ENCODE assay signal across 8 cellular contexts in the genomic region with DNA sequence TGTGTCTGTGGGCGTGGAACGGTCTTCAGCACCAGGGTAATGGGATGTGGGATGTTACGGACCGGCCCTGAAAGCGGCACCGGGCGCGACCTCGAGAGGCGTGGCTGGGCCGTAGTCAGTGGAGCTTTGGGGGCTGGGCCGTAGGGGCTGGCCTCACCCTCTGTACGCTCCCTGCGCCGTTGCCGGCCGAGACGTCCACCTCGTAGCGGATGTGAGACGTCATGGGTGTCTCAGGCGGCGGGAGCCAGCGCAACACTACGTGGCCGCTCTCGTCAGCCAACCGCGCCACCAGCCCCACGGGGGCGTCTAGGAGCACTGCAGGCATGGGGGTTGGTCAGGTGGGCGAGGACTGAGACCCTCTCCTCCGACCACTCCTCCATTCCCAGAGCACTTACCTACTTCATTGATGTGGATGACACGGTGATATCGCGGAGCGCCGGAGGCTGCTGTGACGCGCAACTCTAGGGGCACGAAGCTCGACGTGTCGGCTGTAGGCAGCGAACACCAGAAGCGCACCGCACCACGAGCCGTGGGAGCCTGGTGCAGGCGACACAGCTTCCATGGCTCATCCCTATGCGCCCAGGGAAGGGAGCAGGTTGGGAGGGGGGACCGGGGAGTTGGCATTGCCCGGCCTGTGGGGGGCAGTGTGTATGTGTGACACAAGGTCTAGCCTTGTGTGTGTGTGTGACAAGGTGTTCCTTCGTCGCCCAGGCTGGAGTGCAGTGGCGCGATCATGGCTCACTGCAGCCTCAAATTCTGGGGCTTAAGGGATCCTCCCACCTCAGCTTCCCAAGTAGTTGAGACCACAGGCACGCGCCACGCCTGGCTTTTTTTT. TPM values are rescaled to one million over a fixed set of nuclear protein-coding genes. Genes with fewer than 3 reads are reported as not detected.
DNase-seq lines count a peak whose midpoint lies in the region; ATAC-seq lines count a peak whose summit lies in the region.

No MANE protein-coding gene starts in this region.

- H3K27ac Mint-ChIP-seq in activated CD4-positive, alpha-beta T cell treated with anti-CD3 and anti-CD28 coated beads, Interleukin-2, amount 10 ng/mL, durations not matched to agents 7 days and 5 days: peak overlapping the region; percentile 98
- H3K27ac Mint-ChIP-seq in effector memory CD8-positive, alpha-beta T cell: peak overlapping the region; percentile 90 to 93

- CTCF ChIA-PET in activated CD4-positive, alpha-beta T cell treated with anti-CD3 and anti-CD28 coated beads, Interleukin-2, amount 10 ng/mL, durations not matched to agents 7 days and 5 days (lab: Charles Lee): interaction anchor here (0.6 to 2.7 kb wide), 27 partner anchors 9 to 1376 kb away, joined by 3 to 28 read pairs (median 4); partner anchors contain the start of genes ELOF1, ODAD3, PRKCSH and SPC24

- peaks cover 2% of the 10 kb centered on the region for H3K9me3 Mint-ChIP-seq in activated CD4-positive, alpha-beta T cell treated with anti-CD3 and anti-CD28 coated beads, Interleukin-2, amount 10 ng/mL, durations not matched to agents 7 days and 5 days
- H3K9me3 Mint-ChIP-seq in effector memory CD8-positive, alpha-beta T cell: no peaks in the 10 kb centered on the region

- peak; percentile 43 to 51 for DNase-seq in activated CD8-positive, alpha-beta memory T cell treated with anti-CD3 and anti-CD28 coated beads for 1 hour (ENCODE audit: extremely low read depth in 1 of 2, low read depth in 1 of 2)
- DNase-seq in activated CD8-positive, alpha-beta memory T cell treated with anti-CD3 and anti-CD28 coated beads for 24 hours: no peak
- peak; percentile 78 for DNase-seq in NCI-H2196 (lab: John Stamatoyannopoulos, UW; ENCODE audit: unreplicated experiment)
- peak; percentile 77 for DNase-seq in activated CD4-positive, alpha-beta T cell treated with anti-CD3 and anti-CD28 coated beads, Interleukin-2, amount 10 ng/mL, durations not matched to agents 7 days and 5 days
- DNase-seq in effector memory CD8-positive, alpha-beta T cell: peak; percentile 77 to 80 (median 78)
- peak; percentile 70 for DNase-seq in stimulated activated naive CD4-positive, alpha-beta T cell treated with Interleukin-2 at 50 U/mL for 16 hours (lab: John Stamatoyannopoulos, UW)

- H3K36me3 ChIP-seq in muscle layer of colon (ENCODE audit: insufficient read depth, low read length): no peaks in the 10 kb centered on the region

- ATAC-seq in HG02943 (IDR thresholded peaks at IDR 0.05; ENCODE audit: low read depth, unreplicated experiment): peak; percentile 28
- peak; percentile 68 for ATAC-seq in effector memory CD8-positive, alpha-beta T cell (replicated peaks)

- no peaks in the 10 kb centered on the region for H3K9me3 ChIP-seq in muscle layer of colon (ENCODE audit: low read length)

- peaks cover 22% of the 10 kb centered on the region for H3K27me3 Mint-ChIP-seq in activated CD4-positive, alpha-beta T cell treated with anti-CD3 and anti-CD28 coated beads, Interleukin-2, amount 10 ng/mL, durations not matched to agents 7 days and 5 days
- peaks cover 7 to 32% of the 10 kb centered on the region in 2 donors for H3K27me3 Mint-ChIP-seq in effector memory CD8-positive, alpha-beta T cell

- POLR2A ChIA-PET in activated CD4-positive, alpha-beta T cell treated with anti-CD3 and anti-CD28 coated beads, Interleukin-2, amount 10 ng/mL, durations not matched to agents 7 days and 5 days (lab: Charles Lee): interaction anchor here (0.5 to 2.0 kb wide), 4 partner anchors 11 to 1187 kb away, joined by 3 to 7 read pairs (median 4); partner anchors contain the start of gene ODAD3

- peak overlapping the region; percentile 83 for H3K4me3 Mint-ChIP-seq in activated CD4-positive, alpha-beta T cell treated with anti-CD3 and anti-CD28 coated beads, Interleukin-2, amount 10 ng/mL, durations not matched to agents 7 days and 5 days
- H3K4me3 Mint-ChIP-seq in effector memory CD8-positive, alpha-beta T cell: peak overlapping the region; percentile 84 to 87

- peak overlapping the region; percentile 12 for H3K27ac ChIP-seq in muscle layer of colon (ENCODE audit: low read depth, low read length)

- no peak overlapping the region for H3K9ac ChIP-seq in muscle layer of colon (ENCODE audit: low read length)

- peaks cover 36% of the 10 kb centered on the region for H3K4me1 ChIP-seq in muscle layer of colon (ENCODE audit: insufficient read depth, low read length)

- peak overlapping the region; percentile 31 to 73 for H3K4me3 ChIP-seq in muscle layer of colon (ENCODE audit: low read depth in 1 of 2, low read length in 2 of 2)

- peaks cover 40% of the 10 kb centered on the region for H3K4me1 Mint-ChIP-seq in activated CD4-positive, alpha-beta T cell treated with anti-CD3 and anti-CD28 coated beads, Interleukin-2, amount 10 ng/mL, durations not matched to agents 7 days and 5 days
- H3K4me1 Mint-ChIP-seq in effector memory CD8-positive, alpha-beta T cell (ENCODE audit: low read depth in 2 of 2): peaks cover 20 to 30% of the 10 kb centered on the region in 2 donors

- H3K27me3 ChIP-seq in muscle layer of colon (ENCODE audit: control insufficient read depth in 1 of 2, insufficient read depth in 2 of 2, low read length in 2 of 2): peaks cover 6 to 27% of the 10 kb centered on the region in 2 donors

- H3K36me3 Mint-ChIP-seq in activated CD4-positive, alpha-beta T cell treated with anti-CD3 and anti-CD28 coated beads, Interleukin-2, amount 10 ng/mL, durations not matched to agents 7 days and 5 days (ENCODE audit: low read depth): peaks cover 12% of the 10 kb centered on the region
- peaks cover 16% of the 10 kb centered on the region for H3K36me3 Mint-ChIP-seq in effector memory CD8-positive, alpha-beta T cell (ENCODE audit: insufficient read depth)

RNA-seq across cellular contexts. Expression of gene EPOR, which starts 2.4 kb away (rescaled TPM):
- 1 to 10 TPM; 5.4 to 5.8 TPM for total RNA-seq in activated CD4-positive, alpha-beta T cell treated with anti-CD3 and anti-CD28 coated beads, Interleukin-2, amount 10 ng/mL, durations not matched to agents 7 days and 5 days

RNA-seq across cellular contexts. Expression of gene SWSAP1, which starts 7.3 kb away (rescaled TPM):
- 1 to 10 TPM; 2.9 to 3.5 TPM for total RNA-seq in activated CD4-positive, alpha-beta T cell treated with anti-CD3 and anti-CD28 coated beads, Interleukin-2, amount 10 ng/mL, durations not matched to agents 7 days and 5 days

RNA-seq across cellular contexts. Expression of gene PLPPR2, which starts 26.5 kb away (rescaled TPM):
- total RNA-seq in activated CD4-positive, alpha-beta T cell treated with anti-CD3 and anti-CD28 coated beads, Interleukin-2, amount 10 ng/mL, durations not matched to agents 7 days and 5 days: 1 to 10 TPM; 1.3 to 1.9 TPM

RNA-seq across cellular contexts. Expression of gene CCDC159, which starts 35.4 kb away (rescaled TPM):
- total RNA-seq in activated CD4-positive, alpha-beta T cell treated with anti-CD3 and anti-CD28 coated beads, Interleukin-2, amount 10 ng/mL, durations not matched to agents 7 days and 5 days: 10 to 100 TPM; 18.0 to 20.5 TPM

RNA-seq across cellular contexts. Expression of gene TMEM205, which starts 35.7 kb away (rescaled TPM):
- total RNA-seq in activated CD4-positive, alpha-beta T cell treated with anti-CD3 and anti-CD28 coated beads, Interleukin-2, amount 10 ng/mL, durations not matched to agents 7 days and 5 days: 10 to 100 TPM; 25.9 to 26.7 TPM
